1 cellular context compared by ENCODE assay signal in genomic region chr2:2536416-2537056, GRCh38.
TF ChIP-seq lines count a peak whose summit lies in the region.

No MANE protein-coding gene starts in this region.

TF ChIP-seq in HepG2, 621 proteins besides CTCF, POLR2A, EP300 and RAD21 (continued from another document and continues in another):
- no peak for TF ChIP-seq ZNF616 (CRISPR knock-in tag; IDR thresholded peaks at IDR 0.05; ENCODE audit: low read depth)
- 0 out of 2 replicates have a peak, but pooled peaks have one; percentile 63 for TF ChIP-seq ZFP90 (CRISPR knock-in tag; IDR thresholded peaks at IDR 0.05; ENCODE audit: borderline replicate concordance)
- TF ChIP-seq ZNF883 (CRISPR knock-in tag; IDR thresholded peaks at IDR 0.05; ENCODE audit: not compliant biosample characterization), result no peak
- TF ChIP-seq NCOA1 (CRISPR knock-in tag; IDR thresholded peaks at IDR 0.05), result no peak
- TF ChIP-seq CBX2 (IDR thresholded peaks at IDR 0.05; ENCODE audit: low read depth, low read length), result no peak
- no peak for TF ChIP-seq CBX2 (CRISPR knock-in tag; IDR thresholded peaks at IDR 0.05; ENCODE audit: low read depth)
- TF ChIP-seq ZNF263 (CRISPR knock-in tag; IDR thresholded peaks at IDR 0.05), result no peak
- no peak for TF ChIP-seq DBP (CRISPR knock-in tag; IDR thresholded peaks at IDR 0.05; ENCODE audit: not compliant biosample characterization)
- TF ChIP-seq, protein P1, sequence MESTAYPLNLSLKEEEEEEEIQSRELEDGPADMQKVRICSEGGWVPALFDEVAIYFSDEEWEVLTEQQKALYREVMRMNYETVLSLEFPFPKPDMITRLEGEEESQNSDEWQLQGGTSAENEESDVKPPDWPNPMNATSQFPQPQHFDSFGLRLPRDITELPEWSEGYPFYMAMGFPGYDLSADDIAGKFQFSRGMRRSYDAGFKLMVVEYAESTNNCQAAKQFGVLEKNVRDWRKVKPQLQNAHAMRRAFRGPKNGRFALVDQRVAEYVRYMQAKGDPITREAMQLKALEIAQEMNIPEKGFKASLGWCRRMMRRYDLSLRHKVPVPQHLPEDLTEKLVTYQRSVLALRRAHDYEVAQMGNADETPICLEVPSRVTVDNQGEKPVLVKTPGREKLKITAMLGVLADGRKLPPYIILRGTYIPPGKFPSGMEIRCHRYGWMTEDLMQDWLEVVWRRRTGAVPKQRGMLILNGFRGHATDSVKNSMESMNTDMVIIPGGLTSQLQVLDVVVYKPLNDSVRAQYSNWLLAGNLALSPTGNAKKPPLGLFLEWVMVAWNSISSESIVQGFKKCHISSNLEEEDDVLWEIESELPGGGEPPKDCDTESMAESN (CRISPR knock-in tag; conservative IDR thresholded peaks at IDR 0.05), result 0 out of 2 replicates have a peak, but pooled peaks have one; percentile 31
- no peak for TF ChIP-seq YY1 (IDR thresholded peaks at IDR 0.05; ENCODE audit: insufficient read depth, insufficient replicate concordance, low read depth, low read length)
- no peak for TF ChIP-seq IKZF4 (CRISPR knock-in tag; IDR thresholded peaks at IDR 0.05; ENCODE audit: borderline replicate concordance, low read depth, not compliant biosample characterization)
- no peak for TF ChIP-seq ZFP36L2 (CRISPR knock-in tag; IDR thresholded peaks at IDR 0.05)
- no peak for TF ChIP-seq ZNF772 (CRISPR knock-in tag; IDR thresholded peaks at IDR 0.05)
- TF ChIP-seq ZBTB8A (CRISPR knock-in tag; IDR thresholded peaks at IDR 0.05; ENCODE audit: borderline replicate concordance, low read depth), result no peak
- TF ChIP-seq, protein P2, sequence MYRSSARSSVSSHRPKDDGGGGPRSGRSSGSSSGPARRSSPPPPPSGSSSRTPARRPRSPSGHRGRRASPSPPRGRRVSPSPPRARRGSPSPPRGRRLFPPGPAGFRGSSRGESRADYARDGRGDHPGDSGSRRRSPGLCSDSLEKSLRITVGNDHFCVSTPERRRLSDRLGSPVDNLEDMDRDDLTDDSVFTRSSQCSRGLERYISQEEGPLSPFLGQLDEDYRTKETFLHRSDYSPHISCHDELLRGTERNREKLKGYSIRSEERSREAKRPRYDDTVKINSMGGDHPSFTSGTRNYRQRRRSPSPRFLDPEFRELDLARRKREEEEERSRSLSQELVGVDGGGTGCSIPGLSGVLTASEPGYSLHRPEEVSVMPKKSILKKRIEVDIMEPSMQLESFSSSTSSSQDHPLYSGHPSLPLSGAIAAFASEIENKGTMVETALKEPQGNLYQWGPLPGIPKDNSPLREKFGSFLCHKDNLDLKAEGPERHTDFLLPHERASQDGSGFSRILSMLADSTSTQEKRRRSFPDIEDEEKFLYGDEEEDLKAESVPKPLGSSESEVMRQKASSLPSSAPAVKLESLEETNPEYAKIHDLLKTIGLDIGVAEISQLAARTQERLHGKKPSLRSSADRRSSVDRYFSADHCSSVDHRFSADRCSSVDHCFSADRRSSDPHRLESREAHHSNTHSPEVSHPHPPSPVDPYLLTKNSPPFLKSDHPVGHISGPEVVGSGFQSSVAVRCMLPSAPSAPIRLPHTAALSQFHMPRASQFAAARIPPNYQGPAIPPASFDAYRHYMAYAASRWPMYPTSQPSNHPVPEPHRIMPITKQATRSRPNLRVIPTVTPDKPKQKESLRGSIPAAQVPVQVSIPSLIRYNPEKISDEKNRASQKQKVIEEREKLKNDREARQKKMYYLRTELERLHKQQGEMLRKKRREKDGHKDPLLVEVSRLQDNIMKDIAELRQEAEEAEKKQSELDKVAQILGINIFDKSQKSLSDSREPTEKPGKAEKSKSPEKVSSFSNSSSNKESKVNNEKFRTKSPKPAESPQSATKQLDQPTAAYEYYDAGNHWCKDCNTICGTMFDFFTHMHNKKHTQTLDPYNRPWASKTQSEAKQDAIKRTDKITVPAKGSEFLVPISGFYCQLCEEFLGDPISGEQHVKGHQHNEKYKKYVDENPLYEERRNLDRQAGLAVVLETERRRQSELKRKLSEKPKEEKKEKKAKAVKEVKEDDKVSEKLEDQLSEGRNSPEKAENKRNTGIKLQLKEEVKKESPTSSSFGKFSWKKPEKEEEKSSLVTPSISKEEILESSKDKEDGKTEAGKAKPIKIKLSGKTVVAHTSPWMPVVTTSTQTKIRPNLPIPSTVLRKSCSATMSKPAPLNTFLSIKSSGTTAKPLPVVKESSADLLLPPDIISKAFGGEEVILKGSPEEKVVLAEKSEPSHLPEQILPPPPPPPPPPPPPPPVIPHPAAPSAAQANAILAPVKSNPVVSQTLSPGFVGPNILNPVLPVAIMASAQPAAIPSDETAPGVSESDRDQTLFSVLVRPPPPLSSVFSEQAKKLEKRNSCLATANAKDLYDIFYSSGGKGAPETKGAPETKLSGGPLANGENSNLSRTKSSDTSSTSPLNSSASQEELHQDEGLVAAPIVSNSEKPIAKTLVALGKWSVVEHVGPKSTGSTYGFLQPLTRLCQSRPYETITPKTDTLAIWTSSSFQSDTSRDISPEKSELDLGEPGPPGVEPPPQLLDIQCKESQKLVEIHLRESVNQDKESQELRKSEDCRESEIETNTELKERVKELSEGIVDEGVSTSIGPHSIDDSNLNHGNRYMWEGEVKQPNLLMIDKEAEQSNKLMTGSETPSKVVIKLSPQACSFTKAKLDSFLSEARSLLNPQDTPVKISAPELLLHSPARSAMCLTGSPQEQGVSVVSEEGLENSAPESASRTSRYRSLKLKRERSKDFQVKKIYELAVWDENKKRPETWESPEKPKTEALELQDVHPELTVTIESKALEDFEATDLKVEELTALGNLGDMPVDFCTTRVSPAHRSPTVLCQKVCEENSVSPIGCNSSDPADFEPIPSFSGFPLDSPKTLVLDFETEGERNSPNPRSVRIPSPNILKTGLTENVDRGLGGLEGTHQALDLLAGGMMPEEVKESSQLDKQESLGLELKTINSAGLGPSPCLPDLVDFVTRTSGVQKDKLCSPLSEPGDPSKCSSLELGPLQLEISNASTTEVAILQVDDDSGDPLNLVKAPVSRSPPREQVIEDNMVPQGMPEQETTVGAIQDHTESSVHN (CRISPR knock-in tag; IDR thresholded peaks at IDR 0.05), result no peak
- no peak for TF ChIP-seq MIER3 (CRISPR knock-in tag; IDR thresholded peaks at IDR 0.05; ENCODE audit: borderline replicate concordance)
- TF ChIP-seq PHF21A (CRISPR knock-in tag; IDR thresholded peaks at IDR 0.05), result 0 out of 2 replicates have a peak, but pooled peaks have one; percentile 24
- no peak for TF ChIP-seq MXD1 (CRISPR knock-in tag; IDR thresholded peaks at IDR 0.05)
- TF ChIP-seq ZNF275 (CRISPR knock-in tag; IDR thresholded peaks at IDR 0.05; ENCODE audit: borderline replicate concordance), result no peak
- TF ChIP-seq, protein P3, sequence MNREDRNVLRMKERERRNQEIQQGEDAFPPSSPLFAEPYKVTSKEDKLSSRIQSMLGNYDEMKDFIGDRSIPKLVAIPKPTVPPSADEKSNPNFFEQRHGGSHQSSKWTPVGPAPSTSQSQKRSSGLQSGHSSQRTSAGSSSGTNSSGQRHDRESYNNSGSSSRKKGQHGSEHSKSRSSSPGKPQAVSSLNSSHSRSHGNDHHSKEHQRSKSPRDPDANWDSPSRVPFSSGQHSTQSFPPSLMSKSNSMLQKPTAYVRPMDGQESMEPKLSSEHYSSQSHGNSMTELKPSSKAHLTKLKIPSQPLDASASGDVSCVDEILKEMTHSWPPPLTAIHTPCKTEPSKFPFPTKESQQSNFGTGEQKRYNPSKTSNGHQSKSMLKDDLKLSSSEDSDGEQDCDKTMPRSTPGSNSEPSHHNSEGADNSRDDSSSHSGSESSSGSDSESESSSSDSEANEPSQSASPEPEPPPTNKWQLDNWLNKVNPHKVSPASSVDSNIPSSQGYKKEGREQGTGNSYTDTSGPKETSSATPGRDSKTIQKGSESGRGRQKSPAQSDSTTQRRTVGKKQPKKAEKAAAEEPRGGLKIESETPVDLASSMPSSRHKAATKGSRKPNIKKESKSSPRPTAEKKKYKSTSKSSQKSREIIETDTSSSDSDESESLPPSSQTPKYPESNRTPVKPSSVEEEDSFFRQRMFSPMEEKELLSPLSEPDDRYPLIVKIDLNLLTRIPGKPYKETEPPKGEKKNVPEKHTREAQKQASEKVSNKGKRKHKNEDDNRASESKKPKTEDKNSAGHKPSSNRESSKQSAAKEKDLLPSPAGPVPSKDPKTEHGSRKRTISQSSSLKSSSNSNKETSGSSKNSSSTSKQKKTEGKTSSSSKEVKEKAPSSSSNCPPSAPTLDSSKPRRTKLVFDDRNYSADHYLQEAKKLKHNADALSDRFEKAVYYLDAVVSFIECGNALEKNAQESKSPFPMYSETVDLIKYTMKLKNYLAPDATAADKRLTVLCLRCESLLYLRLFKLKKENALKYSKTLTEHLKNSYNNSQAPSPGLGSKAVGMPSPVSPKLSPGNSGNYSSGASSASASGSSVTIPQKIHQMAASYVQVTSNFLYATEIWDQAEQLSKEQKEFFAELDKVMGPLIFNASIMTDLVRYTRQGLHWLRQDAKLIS (CRISPR knock-in tag; IDR thresholded peaks at IDR 0.05), result no peak
- TF ChIP-seq SOX6 (IDR thresholded peaks at IDR 0.05), result no peak
- peak; percentile 96 for TF ChIP-seq SOX6 (CRISPR knock-in tag; IDR thresholded peaks at IDR 0.05)
- TF ChIP-seq RORA (CRISPR knock-in tag; IDR thresholded peaks at IDR 0.05), result no peak
- TF ChIP-seq ZNF577 (CRISPR knock-in tag; IDR thresholded peaks at IDR 0.05; ENCODE audit: borderline replicate concordance, low read depth), result no peak
- TF ChIP-seq ATF6 (CRISPR knock-in tag; conservative IDR thresholded peaks at IDR 0.05), result no peak
- TF ChIP-seq FOXA3 (CRISPR knock-in tag; IDR thresholded peaks at IDR 0.05), result peak; percentile 38; the same call in 1 of the 2 replicates
- no peak for TF ChIP-seq NFYC (CRISPR knock-in tag; IDR thresholded peaks at IDR 0.05)
- TF ChIP-seq CREB1 (IDR thresholded peaks at IDR 0.05), result no peak
- peak; percentile 57 for TF ChIP-seq CREB1 (CRISPR knock-in tag; IDR thresholded peaks at IDR 0.05)
- TF ChIP-seq STAT6 (CRISPR knock-in tag; IDR thresholded peaks at IDR 0.05; ENCODE audit: borderline replicate concordance), result no peak
- no peak for TF ChIP-seq MEIS1 (CRISPR knock-in tag; IDR thresholded peaks at IDR 0.05; ENCODE audit: borderline replicate concordance)
- TF ChIP-seq PLSCR1 (CRISPR knock-in tag; IDR thresholded peaks at IDR 0.05; ENCODE audit: borderline replicate concordance), result no peak
- TF ChIP-seq RAD51 (IDR thresholded peaks at IDR 0.05; ENCODE audit: borderline replicate concordance), result no peak
- no peak for TF ChIP-seq ZNF629 (CRISPR knock-in tag; conservative IDR thresholded peaks at IDR 0.05)
- TF ChIP-seq, protein P4, sequence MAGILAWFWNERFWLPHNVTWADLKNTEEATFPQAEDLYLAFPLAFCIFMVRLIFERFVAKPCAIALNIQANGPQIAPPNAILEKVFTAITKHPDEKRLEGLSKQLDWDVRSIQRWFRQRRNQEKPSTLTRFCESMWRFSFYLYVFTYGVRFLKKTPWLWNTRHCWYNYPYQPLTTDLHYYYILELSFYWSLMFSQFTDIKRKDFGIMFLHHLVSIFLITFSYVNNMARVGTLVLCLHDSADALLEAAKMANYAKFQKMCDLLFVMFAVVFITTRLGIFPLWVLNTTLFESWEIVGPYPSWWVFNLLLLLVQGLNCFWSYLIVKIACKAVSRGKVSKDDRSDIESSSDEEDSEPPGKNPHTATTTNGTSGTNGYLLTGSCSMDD (CRISPR knock-in tag; IDR thresholded peaks at IDR 0.05), result no peak
- TF ChIP-seq U2AF2 (IDR thresholded peaks at IDR 0.05; ENCODE audit: low read depth, low read length), result no peak
